ENCODE assay signal across 1 cellular context in the genomic region with DNA sequence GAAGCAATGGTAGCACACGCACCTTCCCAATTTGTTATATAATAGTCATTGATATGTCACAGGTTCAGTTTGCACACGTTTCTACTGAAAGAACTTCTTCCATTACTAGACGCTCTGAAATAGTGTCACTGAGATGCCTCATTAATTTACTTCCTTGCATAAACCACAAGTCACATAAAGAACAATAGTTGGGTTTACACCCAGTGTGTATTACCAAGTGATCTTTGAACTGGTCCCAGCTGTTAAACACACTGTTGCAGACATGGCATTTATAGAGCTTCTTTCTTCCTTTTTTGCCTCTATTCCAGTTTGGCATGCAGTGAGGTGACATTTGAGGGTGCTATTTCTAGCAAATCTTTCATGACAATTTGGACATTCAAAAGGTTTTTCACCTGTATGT.
TF ChIP-seq lines count a peak whose summit lies in the region.

No MANE protein-coding gene starts in this region.

TF ChIP-seq in HepG2, 621 proteins besides CTCF, POLR2A, EP300 and RAD21:
- TF ChIP-seq CCDC6 (CRISPR knock-in tag; IDR thresholded peaks at IDR 0.05) (no peak), NKX3-1 (CRISPR knock-in tag; IDR thresholded peaks at IDR 0.05) (no peak), ZNF101 (CRISPR knock-in tag; IDR thresholded peaks at IDR 0.05; ENCODE audit: borderline replicate concordance, low read depth) (no peak), ZBTB10 (CRISPR knock-in tag; IDR thresholded peaks at IDR 0.05; ENCODE audit: borderline replicate concordance) (no peak), BRD4 (CRISPR knock-in tag; IDR thresholded peaks at IDR 0.05) (no peak), SOX5 (CRISPR knock-in tag; IDR thresholded peaks at IDR 0.05; ENCODE audit: borderline replicate concordance) (peak; percentile 79), ZNF749 (CRISPR knock-in tag; IDR thresholded peaks at IDR 0.05; ENCODE audit: borderline replicate concordance) (no peak), ELF4 (CRISPR knock-in tag; IDR thresholded peaks at IDR 0.05; ENCODE audit: borderline replicate concordance) (no peak), TBX2 (CRISPR knock-in tag; IDR thresholded peaks at IDR 0.05; ENCODE audit: borderline replicate concordance) (no peak), HNF4A (CRISPR knock-in tag; IDR thresholded peaks at IDR 0.05) (peak; percentile 49), SOX13 (IDR thresholded peaks at IDR 0.05) (no peak), SOX13 (CRISPR knock-in tag; conservative IDR thresholded peaks at IDR 0.05 in 1 of 2, IDR thresholded peaks at IDR 0.05 in 1 of 2) (peak in 1 of 2 experiments; percentile 75; a peak in 2 of 4 replicates), KDM5A (IDR thresholded peaks at IDR 0.05; ENCODE audit: borderline replicate concordance, low read length) (no peak), ZNF20 (CRISPR knock-in tag; IDR thresholded peaks at IDR 0.05) (no peak), ZEB1 (IDR thresholded peaks at IDR 0.05; ENCODE audit: insufficient replicate concordance, low read depth) (no peak), KDM4B (CRISPR knock-in tag; IDR thresholded peaks at IDR 0.05) (no peak), SP4 (CRISPR knock-in tag; IDR thresholded peaks at IDR 0.05) (no peak), TOPORS (CRISPR knock-in tag; IDR thresholded peaks at IDR 0.05) (no peak), ETV5 (CRISPR knock-in tag; IDR thresholded peaks at IDR 0.05; ENCODE audit: borderline replicate concordance) (no peak), MBD4 (IDR thresholded peaks at IDR 0.05; ENCODE audit: borderline replicate concordance, low read length) (no peak), ZNF432 (CRISPR knock-in tag; IDR thresholded peaks at IDR 0.05; ENCODE audit: borderline replicate concordance) (no peak), U2AF1 (optimal IDR thresholded peaks at IDR 0.05; ENCODE audit: low read depth, low read length) (no peak), TSC22D2 (CRISPR knock-in tag; IDR thresholded peaks at IDR 0.05; ENCODE audit: borderline replicate concordance) (no peak), SOX6 (IDR thresholded peaks at IDR 0.05) (no peak), SOX6 (CRISPR knock-in tag; IDR thresholded peaks at IDR 0.05) (peak; percentile 42; the same call in 1 of the 2 replicates), HCFC1 (IDR thresholded peaks at IDR 0.05; ENCODE audit: low read depth, low read length) (no peak), ATM (IDR thresholded peaks at IDR 0.05; ENCODE audit: borderline replicate concordance) (no peak)
- TF ChIP-seq, protein P1, sequence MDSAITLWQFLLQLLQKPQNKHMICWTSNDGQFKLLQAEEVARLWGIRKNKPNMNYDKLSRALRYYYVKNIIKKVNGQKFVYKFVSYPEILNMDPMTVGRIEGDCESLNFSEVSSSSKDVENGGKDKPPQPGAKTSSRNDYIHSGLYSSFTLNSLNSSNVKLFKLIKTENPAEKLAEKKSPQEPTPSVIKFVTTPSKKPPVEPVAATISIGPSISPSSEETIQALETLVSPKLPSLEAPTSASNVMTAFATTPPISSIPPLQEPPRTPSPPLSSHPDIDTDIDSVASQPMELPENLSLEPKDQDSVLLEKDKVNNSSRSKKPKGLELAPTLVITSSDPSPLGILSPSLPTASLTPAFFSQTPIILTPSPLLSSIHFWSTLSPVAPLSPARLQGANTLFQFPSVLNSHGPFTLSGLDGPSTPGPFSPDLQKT (CRISPR knock-in tag; IDR thresholded peaks at IDR 0.05; ENCODE audit: borderline replicate concordance) = no peak
- TF ChIP-seq, protein P2, sequence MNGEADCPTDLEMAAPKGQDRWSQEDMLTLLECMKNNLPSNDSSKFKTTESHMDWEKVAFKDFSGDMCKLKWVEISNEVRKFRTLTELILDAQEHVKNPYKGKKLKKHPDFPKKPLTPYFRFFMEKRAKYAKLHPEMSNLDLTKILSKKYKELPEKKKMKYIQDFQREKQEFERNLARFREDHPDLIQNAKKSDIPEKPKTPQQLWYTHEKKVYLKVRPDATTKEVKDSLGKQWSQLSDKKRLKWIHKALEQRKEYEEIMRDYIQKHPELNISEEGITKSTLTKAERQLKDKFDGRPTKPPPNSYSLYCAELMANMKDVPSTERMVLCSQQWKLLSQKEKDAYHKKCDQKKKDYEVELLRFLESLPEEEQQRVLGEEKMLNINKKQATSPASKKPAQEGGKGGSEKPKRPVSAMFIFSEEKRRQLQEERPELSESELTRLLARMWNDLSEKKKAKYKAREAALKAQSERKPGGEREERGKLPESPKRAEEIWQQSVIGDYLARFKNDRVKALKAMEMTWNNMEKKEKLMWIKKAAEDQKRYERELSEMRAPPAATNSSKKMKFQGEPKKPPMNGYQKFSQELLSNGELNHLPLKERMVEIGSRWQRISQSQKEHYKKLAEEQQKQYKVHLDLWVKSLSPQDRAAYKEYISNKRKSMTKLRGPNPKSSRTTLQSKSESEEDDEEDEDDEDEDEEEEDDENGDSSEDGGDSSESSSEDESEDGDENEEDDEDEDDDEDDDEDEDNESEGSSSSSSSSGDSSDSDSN (CRISPR knock-in tag; IDR thresholded peaks at IDR 0.05) = no peak
- TF ChIP-seq, protein P3, sequence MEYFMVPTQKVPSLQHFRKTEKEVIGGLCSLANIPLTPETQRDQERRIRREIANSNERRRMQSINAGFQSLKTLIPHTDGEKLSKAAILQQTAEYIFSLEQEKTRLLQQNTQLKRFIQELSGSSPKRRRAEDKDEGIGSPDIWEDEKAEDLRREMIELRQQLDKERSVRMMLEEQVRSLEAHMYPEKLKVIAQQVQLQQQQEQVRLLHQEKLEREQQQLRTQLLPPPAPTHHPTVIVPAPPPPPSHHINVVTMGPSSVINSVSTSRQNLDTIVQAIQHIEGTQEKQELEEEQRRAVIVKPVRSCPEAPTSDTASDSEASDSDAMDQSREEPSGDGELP (IDR thresholded peaks at IDR 0.05; ENCODE audit: borderline replicate concordance, low read depth) = peak; percentile 71; the same call in 1 of the 2 replicates
- TF ChIP-seq, protein P4, sequence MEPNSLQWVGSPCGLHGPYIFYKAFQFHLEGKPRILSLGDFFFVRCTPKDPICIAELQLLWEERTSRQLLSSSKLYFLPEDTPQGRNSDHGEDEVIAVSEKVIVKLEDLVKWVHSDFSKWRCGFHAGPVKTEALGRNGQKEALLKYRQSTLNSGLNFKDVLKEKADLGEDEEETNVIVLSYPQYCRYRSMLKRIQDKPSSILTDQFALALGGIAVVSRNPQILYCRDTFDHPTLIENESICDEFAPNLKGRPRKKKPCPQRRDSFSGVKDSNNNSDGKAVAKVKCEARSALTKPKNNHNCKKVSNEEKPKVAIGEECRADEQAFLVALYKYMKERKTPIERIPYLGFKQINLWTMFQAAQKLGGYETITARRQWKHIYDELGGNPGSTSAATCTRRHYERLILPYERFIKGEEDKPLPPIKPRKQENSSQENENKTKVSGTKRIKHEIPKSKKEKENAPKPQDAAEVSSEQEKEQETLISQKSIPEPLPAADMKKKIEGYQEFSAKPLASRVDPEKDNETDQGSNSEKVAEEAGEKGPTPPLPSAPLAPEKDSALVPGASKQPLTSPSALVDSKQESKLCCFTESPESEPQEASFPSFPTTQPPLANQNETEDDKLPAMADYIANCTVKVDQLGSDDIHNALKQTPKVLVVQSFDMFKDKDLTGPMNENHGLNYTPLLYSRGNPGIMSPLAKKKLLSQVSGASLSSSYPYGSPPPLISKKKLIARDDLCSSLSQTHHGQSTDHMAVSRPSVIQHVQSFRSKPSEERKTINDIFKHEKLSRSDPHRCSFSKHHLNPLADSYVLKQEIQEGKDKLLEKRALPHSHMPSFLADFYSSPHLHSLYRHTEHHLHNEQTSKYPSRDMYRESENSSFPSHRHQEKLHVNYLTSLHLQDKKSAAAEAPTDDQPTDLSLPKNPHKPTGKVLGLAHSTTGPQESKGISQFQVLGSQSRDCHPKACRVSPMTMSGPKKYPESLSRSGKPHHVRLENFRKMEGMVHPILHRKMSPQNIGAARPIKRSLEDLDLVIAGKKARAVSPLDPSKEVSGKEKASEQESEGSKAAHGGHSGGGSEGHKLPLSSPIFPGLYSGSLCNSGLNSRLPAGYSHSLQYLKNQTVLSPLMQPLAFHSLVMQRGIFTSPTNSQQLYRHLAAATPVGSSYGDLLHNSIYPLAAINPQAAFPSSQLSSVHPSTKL (CRISPR knock-in tag; IDR thresholded peaks at IDR 0.05) = peak; percentile 31; the same call in 1 of the 2 replicates
- TF ChIP-seq, protein P5, sequence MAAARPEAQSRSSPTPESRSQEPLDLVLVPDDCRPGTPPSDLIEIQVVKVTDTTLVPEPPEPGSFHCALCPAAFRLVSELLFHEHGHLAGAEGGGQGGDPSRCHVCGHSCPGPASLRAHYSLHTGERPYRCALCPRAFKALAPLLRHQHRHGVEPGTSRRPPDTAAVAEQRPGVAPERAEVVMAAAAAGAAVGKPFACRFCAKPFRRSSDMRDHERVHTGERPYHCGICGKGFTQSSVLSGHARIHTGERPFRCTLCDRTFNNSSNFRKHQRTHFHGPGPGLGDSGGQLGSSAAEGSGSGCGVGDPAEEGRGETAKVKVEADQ (CRISPR knock-in tag; IDR thresholded peaks at IDR 0.05; ENCODE audit: borderline replicate concordance) = no peak
